In the genomic region with DNA sequence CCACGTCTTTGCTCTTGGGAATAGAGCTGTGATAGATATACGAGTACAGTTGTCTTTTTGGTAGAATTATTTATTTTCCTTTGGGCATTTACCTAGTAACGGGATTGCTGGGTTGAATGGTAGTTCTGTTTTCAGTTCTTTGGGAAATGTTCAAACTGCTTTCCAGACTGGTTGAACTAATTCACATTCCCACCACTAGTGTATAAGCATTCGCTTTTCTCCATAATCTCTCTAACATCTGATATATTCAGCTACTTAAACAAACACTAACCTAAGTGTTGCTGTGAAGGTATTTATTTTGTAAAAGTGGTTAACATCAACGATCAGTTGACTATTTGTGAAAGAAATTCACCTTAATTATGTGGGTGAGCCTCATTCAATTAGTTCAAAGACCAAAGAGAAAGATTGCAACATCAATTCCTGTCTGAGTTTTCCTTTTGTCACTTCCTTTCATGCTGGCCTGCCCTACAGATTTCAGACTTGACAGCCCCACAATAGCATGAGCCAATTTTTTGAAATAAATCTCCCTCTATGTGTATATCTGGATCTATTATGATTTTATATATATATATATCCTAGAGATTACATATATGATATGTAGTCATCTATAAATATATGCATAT, we compare ENCODE assay signal across 16 cellular contexts. TPM values are rescaled to one million over a fixed set of nuclear protein-coding genes. Genes with fewer than 3 reads are reported as not detected.
A peak's percentile ranks its signal among the peaks of the same experiment; 100 is the strongest.
DNase-seq lines count a peak whose midpoint lies in the region; ATAC-seq and TF ChIP-seq lines count a peak whose summit lies in the region.
"Had no signal": no experiment of that assay in that cellular context is flagged by ENCODE, and none has a peak within 500 bp of the region (broad histone marks: within the 10 kb centered on the region; RNA-seq: fewer than 3 reads in every experiment).

No MANE protein-coding gene starts in this region.

- peaks cover 5% of the 10 kb centered on the region for H3K4me1 Mint-ChIP-seq in T-helper 17 cell

- H3K4me3 ChIP-seq in ACC112 (ENCODE audit: low read depth, low read length) (no peak overlapping the region), epithelial cell of proximal tubule (ENCODE audit: low read depth, low read length) (no peak overlapping the region)
- H3K4me3 ChIP-seq: right lobe of liver, tibial artery had no signal

- no peaks in the 10 kb centered on the region for H3K27me3 ChIP-seq in ACC112 (ENCODE audit: insufficient read depth, low read length)
- H3K27me3 ChIP-seq: right lobe of liver, tibial artery had no signal

- H3K9me3 ChIP-seq in T-helper 17 cell (ENCODE audit: control insufficient read depth, low read length, poor library complexity, severe bottlenecking), result no peaks in the 10 kb centered on the region
- H3K9me3 ChIP-seq: right lobe of liver, tibial artery had no signal

- H3K27me3 Mint-ChIP-seq in T-helper 17 cell, result no peaks in the 10 kb centered on the region
- H3K27me3 Mint-ChIP-seq: naive thymus-derived CD8-positive, alpha-beta T cell had no signal

- no peaks in the 10 kb centered on the region for H3K36me3 ChIP-seq in ACC112 (ENCODE audit: insufficient read depth, low read length)
- H3K36me3 ChIP-seq: right lobe of liver, tibial artery had no signal

- no peaks in the 10 kb centered on the region for H3K79me2 ChIP-seq in ACC112 (ENCODE audit: control insufficient read depth, insufficient read depth, low read length, unreplicated experiment)

- H2AFZ ChIP-seq in ACC112 (ENCODE audit: low read length, unreplicated experiment), result peak overlapping the region; percentile 59

- H3K36me3 Mint-ChIP-seq in T-helper 17 cell (ENCODE audit: low read depth), result no peaks in the 10 kb centered on the region
- H3K36me3 Mint-ChIP-seq: naive thymus-derived CD8-positive, alpha-beta T cell had no signal

- TF ChIP-seq CTCF in epithelial cell of proximal tubule (conservative IDR thresholded peaks at IDR 0.05; ENCODE audit: low read depth, low read length), result peak; percentile 36

- no peak overlapping the region for H3K27ac Mint-ChIP-seq in T-helper 17 cell
- H3K27ac Mint-ChIP-seq: naive thymus-derived CD8-positive, alpha-beta T cell had no signal

- in situ Hi-C loops in KBM-7 (cut with MboI; ENCODE audit: low pct_unique_long_range_greater_than_20kb, low sequenced_read_pairs), result no loop called here

- H3K4me1 ChIP-seq in ACC112 (ENCODE audit: control insufficient read depth, insufficient read depth, low read length, unreplicated experiment), result peaks cover 21% of the 10 kb centered on the region
- H3K4me1 ChIP-seq: tibial artery had no signal

- DNase-seq in KBM-7 (peak; percentile 19), SW480 (ENCODE audit: low spot score) (peak; percentile 28), epithelial cell of proximal tubule (ENCODE audit: low read depth) (peak; percentile 4), foreskin melanocyte (no peak), T-helper 17 cell (no peak)
- DNase-seq: activated effector memory CD4-positive, alpha-beta T cell treated with anti-CD3 and anti-CD28 coated beads, Interleukin-2, amount 50 U/mL, for 16 hours; dermis blood vessel endothelial cell; Karpas-422; naive thymus-derived CD8-positive, alpha-beta T cell; NCI-H187 treated with DMSO at 0.1 percent for 48 hours; right lobe of liver; stimulated activated CD4-positive, alpha-beta T cell treated with anti-CD3 and anti-CD28 coated beads, Interleukin-4, amount 100 ng/mL, for 1 hour; tibial artery had no signal

- H3K4me3 Mint-ChIP-seq in T-helper 17 cell, result no peak overlapping the region
- H3K4me3 Mint-ChIP-seq: naive thymus-derived CD8-positive, alpha-beta T cell had no signal

- no peak overlapping the region for H3K27ac ChIP-seq in ACC112 (ENCODE audit: low read depth, low read length)
- H3K27ac ChIP-seq: right lobe of liver, tibial artery had no signal

- ATAC-seq in HG02970 (IDR thresholded peaks at IDR 0.05; ENCODE audit: low FRiP score, unreplicated experiment) (no peak), HG03175 (IDR thresholded peaks at IDR 0.05; ENCODE audit: unreplicated experiment) (no peak), T-helper 17 cell (no peak)
- ATAC-seq: naive thymus-derived CD8-positive, alpha-beta T cell had no signal

RNA-seq across cellular contexts. Expression of gene DUSP10, which starts 26.7 kb away (rescaled TPM):
- total RNA-seq in epithelial cell of proximal tubule (14.6 and 15.6 TPM in 2 replicates), T-helper 17 cell (100 to 1,000 TPM in 1 of 2 donors, 10 to 100 TPM in 1; 95.6 to 107 TPM)

Comparison
In these comparisons a context has a peak if more than half of its experiments do, and no peak if none do; other contexts are left out.
1. DNase-seq: peak in KBM-7 (single experiment), SW480 (single experiment) and epithelial cell of proximal tubule (single experiment); none in foreskin melanocyte (single experiment) and T-helper 17 cell (0 of 3).